In the genomic region with DNA sequence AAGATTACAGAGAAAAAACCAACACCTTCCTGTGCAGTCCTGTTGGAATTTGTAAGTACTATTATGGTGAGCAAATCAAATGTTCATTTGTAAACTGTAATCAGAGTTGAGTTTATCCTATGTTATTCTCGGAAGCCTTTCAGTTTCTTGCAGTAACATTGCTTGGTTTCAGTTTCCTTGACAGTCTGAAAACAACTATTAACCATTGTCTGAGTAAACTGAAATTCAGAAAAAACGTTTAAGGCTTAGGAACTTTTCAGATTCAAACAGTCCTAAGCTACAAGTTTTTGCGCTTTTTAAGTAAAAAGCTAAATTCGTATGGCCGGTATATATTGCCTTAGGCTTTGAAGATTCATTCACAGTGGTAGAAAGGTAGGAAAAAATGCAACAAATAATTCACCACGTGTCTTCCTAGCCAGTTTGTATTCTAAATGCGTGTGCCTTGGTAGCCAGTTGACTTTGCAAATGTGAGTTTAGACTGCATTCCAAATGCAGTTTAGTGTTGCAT, we compare ENCODE assay signal across 1 cellular context.
A peak's percentile ranks its signal among the peaks of the same experiment; 100 is the strongest.
TF ChIP-seq lines count a peak whose summit lies in the region.

No MANE protein-coding gene starts in this region.

TF ChIP-seq in HEK293, 187 proteins besides CTCF, POLR2A, EP300 and RAD21 (continued from another document):
- TF ChIP-seq, protein P1, sequence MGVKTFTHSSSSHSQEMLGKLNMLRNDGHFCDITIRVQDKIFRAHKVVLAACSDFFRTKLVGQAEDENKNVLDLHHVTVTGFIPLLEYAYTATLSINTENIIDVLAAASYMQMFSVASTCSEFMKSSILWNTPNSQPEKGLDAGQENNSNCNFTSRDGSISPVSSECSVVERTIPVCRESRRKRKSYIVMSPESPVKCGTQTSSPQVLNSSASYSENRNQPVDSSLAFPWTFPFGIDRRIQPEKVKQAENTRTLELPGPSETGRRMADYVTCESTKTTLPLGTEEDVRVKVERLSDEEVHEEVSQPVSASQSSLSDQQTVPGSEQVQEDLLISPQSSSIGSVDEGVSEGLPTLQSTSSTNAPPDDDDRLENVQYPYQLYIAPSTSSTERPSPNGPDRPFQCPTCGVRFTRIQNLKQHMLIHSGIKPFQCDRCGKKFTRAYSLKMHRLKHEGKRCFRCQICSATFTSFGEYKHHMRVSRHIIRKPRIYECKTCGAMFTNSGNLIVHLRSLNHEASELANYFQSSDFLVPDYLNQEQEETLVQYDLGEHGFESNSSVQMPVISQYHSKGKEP (tag by site-specific recombination; IDR thresholded peaks at IDR 0.05), result peak; percentile 84
- no peak for TF ChIP-seq ZBTB7A (tag by site-specific recombination; IDR thresholded peaks at IDR 0.05; ENCODE audit: low read depth)
- peak; percentile 21 for TF ChIP-seq ZEB2 (tag by site-specific recombination; IDR thresholded peaks at IDR 0.05)
- peak; percentile 36; the same call in 1 of the 2 replicates for TF ChIP-seq ZNF366 (tag by site-specific recombination; conservative IDR thresholded peaks at IDR 0.05)
- no peak for TF ChIP-seq ZNF501 (tag by site-specific recombination; IDR thresholded peaks at IDR 0.05)
- TF ChIP-seq, protein P2, sequence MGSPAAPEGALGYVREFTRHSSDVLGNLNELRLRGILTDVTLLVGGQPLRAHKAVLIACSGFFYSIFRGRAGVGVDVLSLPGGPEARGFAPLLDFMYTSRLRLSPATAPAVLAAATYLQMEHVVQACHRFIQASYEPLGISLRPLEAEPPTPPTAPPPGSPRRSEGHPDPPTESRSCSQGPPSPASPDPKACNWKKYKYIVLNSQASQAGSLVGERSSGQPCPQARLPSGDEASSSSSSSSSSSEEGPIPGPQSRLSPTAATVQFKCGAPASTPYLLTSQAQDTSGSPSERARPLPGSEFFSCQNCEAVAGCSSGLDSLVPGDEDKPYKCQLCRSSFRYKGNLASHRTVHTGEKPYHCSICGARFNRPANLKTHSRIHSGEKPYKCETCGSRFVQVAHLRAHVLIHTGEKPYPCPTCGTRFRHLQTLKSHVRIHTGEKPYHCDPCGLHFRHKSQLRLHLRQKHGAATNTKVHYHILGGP (tag by site-specific recombination; IDR thresholded peaks at IDR 0.05), result peak; percentile 91
- TF ChIP-seq ZNF37A (tag by site-specific recombination; IDR thresholded peaks at IDR 0.05), result no peak
- TF ChIP-seq ZNF707 (tag by site-specific recombination; IDR thresholded peaks at IDR 0.05), result no peak
- no peak for TF ChIP-seq ZNF404 (tag by site-specific recombination; IDR thresholded peaks at IDR 0.05)
- no peak for TF ChIP-seq ZNF701 (tag by site-specific recombination; IDR thresholded peaks at IDR 0.05)
- peak; percentile 38; the same call in 1 of the 2 replicates for TF ChIP-seq SCRT2 (tag by site-specific recombination; IDR thresholded peaks at IDR 0.05)
- no peak for TF ChIP-seq ZNF311 (tag by site-specific recombination; IDR thresholded peaks at IDR 0.05; ENCODE audit: borderline replicate concordance)
